ENCODE assay signal across 8 cellular contexts in the genomic region with DNA sequence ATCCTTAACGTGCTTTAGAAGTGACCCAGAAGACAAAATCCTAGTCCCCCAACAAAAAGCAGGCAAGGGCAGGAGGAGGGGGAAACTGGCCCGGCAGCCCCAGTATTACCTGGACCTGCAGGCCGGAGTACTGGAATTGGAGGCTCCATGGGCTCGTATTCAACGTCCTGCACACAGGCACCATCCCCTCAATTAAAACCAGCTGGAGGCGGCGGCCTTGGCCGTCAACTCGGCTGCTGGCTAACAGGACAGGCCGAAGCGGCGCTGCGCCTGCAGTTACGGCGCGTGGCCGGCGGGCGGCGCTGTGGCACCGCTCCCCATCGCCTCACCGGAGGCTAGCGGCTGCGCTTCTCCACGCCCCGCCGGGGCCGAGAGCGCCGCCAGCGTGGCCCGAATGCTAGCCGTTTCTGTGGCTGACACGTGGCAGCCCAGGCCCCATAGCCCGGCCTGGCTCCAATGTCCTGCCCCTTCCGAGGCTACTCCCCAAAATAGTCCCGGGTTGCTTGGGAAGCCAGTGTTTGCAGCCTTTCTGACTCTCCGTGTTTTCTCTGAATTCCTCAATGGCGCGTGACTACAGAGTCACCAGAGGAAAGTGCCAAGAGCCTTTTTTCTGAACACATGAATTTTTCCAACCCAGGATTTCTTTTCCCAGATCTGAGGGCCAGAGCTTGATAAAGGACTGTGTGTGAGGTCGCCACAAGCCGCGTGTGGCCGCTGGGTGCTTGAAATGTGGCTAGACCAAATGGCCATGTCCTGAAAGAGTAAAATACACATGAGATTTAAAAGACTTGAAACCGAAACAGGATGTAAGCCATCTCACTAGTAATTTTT.
A peak's percentile ranks its signal among the peaks of the same experiment; 100 is the strongest.
DNase-seq lines count a peak whose midpoint lies in the region; ATAC-seq and TF ChIP-seq lines count a peak whose summit lies in the region.

No MANE protein-coding gene starts in this region.

- no peaks in the 10 kb centered on the region for H4K20me1 ChIP-seq in osteoblast (ENCODE audit: insufficient read depth, low read length)

- no peaks in the 10 kb centered on the region for H3K36me3 ChIP-seq in H7 (replicated peaks; ENCODE audit: control insufficient read depth, insufficient read depth, low read length)
- H3K36me3 ChIP-seq in SJSA1 = no peaks in the 10 kb centered on the region
- no peaks in the 10 kb centered on the region for H3K36me3 ChIP-seq in osteoblast (ENCODE audit: insufficient read depth, low read length)
- no peaks in the 10 kb centered on the region for H3K36me3 ChIP-seq in thoracic aorta

- peak; percentile 98 for ATAC-seq in thoracic aorta (ENCODE audit: insufficient number of reproducible peaks, low FRiP score, low read depth)

- peak overlapping the region; percentile 91 for H3K4me2 ChIP-seq in osteoblast (ENCODE audit: insufficient read depth, low read length)

- H3K9me3 ChIP-seq in SJSA1 (replicated peaks) = no peaks in the 10 kb centered on the region
- no peaks in the 10 kb centered on the region for H3K9me3 ChIP-seq in osteoblast (ENCODE audit: low read depth, low read length)
- no peaks in the 10 kb centered on the region for H3K9me3 ChIP-seq in thoracic aorta

- TF ChIP-seq CTCF in osteoblast (IDR thresholded peaks at IDR 0.05; ENCODE audit: extremely low read depth, low read depth, low read length) (peak; percentile 94), thoracic aorta (IDR thresholded peaks at IDR 0.05) (peak; percentile 100)

- H3K4me3 ChIP-seq in H7 (ENCODE audit: insufficient read depth, low read depth, low read length) = peak overlapping the region; percentile 54
- H3K4me3 ChIP-seq in SJSA1 = peak overlapping the region; percentile 32
- H3K4me3 ChIP-seq in osteoblast (ENCODE audit: insufficient read depth, low read length) = peak overlapping the region; percentile 75
- H3K4me3 ChIP-seq in thoracic aorta = peak overlapping the region; percentile 70

- DNase-seq in GDM1 (lab: John Stamatoyannopoulos, UW) (peak; percentile 88), H7 (peak; percentile 96), LoVo (ENCODE audit: low spot score) (peak; percentile 82), SJSA1 (ENCODE audit: low read depth in 1 of 2, low spot score in 2 of 2) (peak; percentile 92 to 96), glomerular endothelial cell (ENCODE audit: extremely low read depth, low read depth, low spot score) (peak; percentile 54), osteoblast (ENCODE audit: insufficient read length, low spot score, missing footprints) (peak; percentile 99), thoracic aorta (ENCODE audit: low spot score) (peak; percentile 53)
- DNase-seq in activated naive CD4-positive, alpha-beta T cell treated with anti-CD3 and anti-CD28 coated beads, Interleukin-2, amount 50 U/mL, for 16 hours = peak; percentile 78

- H3K27ac ChIP-seq in SJSA1 (peak overlapping the region; percentile 89), osteoblast (ENCODE audit: low read depth, low read length) (peak overlapping the region; percentile 98), thoracic aorta (peak overlapping the region; percentile 78 to 88)

- H3K79me2 ChIP-seq in osteoblast (ENCODE audit: insufficient read depth, low read length) = no peaks in the 10 kb centered on the region

- H3K27me3 ChIP-seq in H7 (ENCODE audit: control insufficient read depth, insufficient read depth, low read length) (no peaks in the 10 kb centered on the region; the same call in 1 of the 2 replicates), SJSA1 (replicated peaks) (no peaks in the 10 kb centered on the region), osteoblast (ENCODE audit: insufficient read depth, low read length) (no peaks in the 10 kb centered on the region), thoracic aorta (replicated peaks; ENCODE audit: insufficient read depth) (no peaks in the 10 kb centered on the region)

- peaks cover 8% of the 10 kb centered on the region for H3K4me1 ChIP-seq in SJSA1 (replicated peaks)
- H3K4me1 ChIP-seq in osteoblast (ENCODE audit: insufficient read depth, low read length) = peaks cover 9% of the 10 kb centered on the region
- H3K4me1 ChIP-seq in thoracic aorta (ENCODE audit: control insufficient read depth in 1 of 2, low read depth in 2 of 2) = peaks cover 3 to 7% of the 10 kb centered on the region in 2 donors

- H2AFZ ChIP-seq in osteoblast (ENCODE audit: low read length) = peak overlapping the region; percentile 94

Comparison
In these comparisons a context has a peak if more than half of its experiments do, and no peak if none do; other contexts are left out.
1. Peak in every context shown above with its lines: DNase-seq, ATAC-seq, H3K4me3 ChIP-seq and H3K27ac ChIP-seq.